Comparison of ENCODE assay signal across 10 cellular contexts in genomic region chrX:67619253-67619652, GRCh38.
DNase-seq lines count a peak whose midpoint lies in the region; ATAC-seq and TF ChIP-seq lines count a peak whose summit lies in the region.
"Had no signal": no experiment of that assay in that cellular context is flagged by ENCODE, and none has a peak within 500 bp of the region (broad histone marks: within the 10 kb centered on the region; RNA-seq: fewer than 3 reads in every experiment).

No MANE protein-coding gene starts in this region.

- H2AFZ ChIP-seq in PC-9, result no peak overlapping the region

- peaks cover 40% of the 10 kb centered on the region for H3K4me1 Mint-ChIP-seq in HFFc6 (ENCODE audit: low read depth)
- H3K4me1 Mint-ChIP-seq: central memory CD8-positive, alpha-beta T cell had no signal

- DNase-seq in HFFc6, result peak; percentile 82
- DNase-seq in PC-9, result peak in 1 of 2 experiments; percentile 54
- peak; percentile 86 for DNase-seq in iris pigment epithelial cell (ENCODE audit: low read depth)
- DNase-seq in colonic mucosa, result no peak
- DNase-seq in NOMO-1 treated with DMSO at 0.1 percent for 48 hours (lab: John Stamatoyannopoulos, UW; ENCODE audit: unreplicated experiment), result no peak
- no peak for DNase-seq in NCI-H128 (lab: John Stamatoyannopoulos, UW; ENCODE audit: unreplicated experiment)
- no peak for DNase-seq in left ventricle myocardium superior
- DNase-seq: DND-41 had no signal

- peak overlapping the region; percentile 49 for H3K27ac ChIP-seq in PC-9
- H3K27ac ChIP-seq in colonic mucosa, result no peak overlapping the region

- ATAC-seq in GM18508 (IDR thresholded peaks at IDR 0.05; ENCODE audit: insufficient read depth, unreplicated experiment), result peak; percentile 79
- ATAC-seq in left ventricle myocardium superior, result no peak

- no peaks in the 10 kb centered on the region for H3K9me2 ChIP-seq in PC-9 (ENCODE audit: insufficient read depth)

- H3K36me3 Mint-ChIP-seq in HFFc6 (ENCODE audit: low read depth), result peaks cover 12% of the 10 kb centered on the region

- H3F3A ChIP-seq in PC-9 (ENCODE audit: insufficient read depth, low read depth), result peaks cover 6% of the 10 kb centered on the region; the same call in 1 of the 2 replicates

- H3K9me3 ChIP-seq in PC-9 (ENCODE audit: insufficient read depth, low read depth) (peaks cover 7% of the 10 kb centered on the region; the same call in 1 of the 2 replicates), colonic mucosa (no peaks in the 10 kb centered on the region)

- H3K4me3 ChIP-seq in PC-9 (no peak overlapping the region), colonic mucosa (no peak overlapping the region)

- no peaks in the 10 kb centered on the region for H3K79me2 ChIP-seq in PC-9 (ENCODE audit: low read depth)

- CTCF ChIA-PET in PC-9 (lab: Charles Lee), result no interaction called here

- peak overlapping the region; percentile 17; the same call in 1 of the 2 replicates for H3K27ac Mint-ChIP-seq in HFFc6

- H3K4me1 ChIP-seq in PC-9 (replicated peaks; ENCODE audit: insufficient read depth), result peaks cover 12% of the 10 kb centered on the region
- H3K4me1 ChIP-seq in colonic mucosa, result no peaks in the 10 kb centered on the region

- H3K27me3 Mint-ChIP-seq in HFFc6 (ENCODE audit: insufficient read depth), result no peaks in the 10 kb centered on the region
- H3K27me3 Mint-ChIP-seq: central memory CD8-positive, alpha-beta T cell had no signal

- H3K27me3 ChIP-seq in PC-9 (ENCODE audit: insufficient read depth, low read depth), result no peaks in the 10 kb centered on the region
- no peaks in the 10 kb centered on the region for H3K27me3 ChIP-seq in colonic mucosa

- H3K4me3 Mint-ChIP-seq in HFFc6, result peak overlapping the region; percentile 1
- H3K4me3 Mint-ChIP-seq: central memory CD8-positive, alpha-beta T cell had no signal

- H3K4me2 ChIP-seq in PC-9, result no peak overlapping the region

- H3K9me3 Mint-ChIP-seq in HFFc6, result peaks cover 5% of the 10 kb centered on the region

- H4K20me1 ChIP-seq in PC-9 (ENCODE audit: insufficient read depth), result no peaks in the 10 kb centered on the region

- POLR2A ChIA-PET in PC-9 (lab: Charles Lee; ENCODE audit: unreplicated experiment), result no interaction called here

- no peaks in the 10 kb centered on the region for H3K36me3 ChIP-seq in PC-9 (ENCODE audit: low read depth)
- H3K36me3 ChIP-seq in colonic mucosa, result no peaks in the 10 kb centered on the region

- no peak overlapping the region for H3K9ac ChIP-seq in colonic mucosa (ENCODE audit: low read depth in 2 of 2, low read length in 2 of 2)

- TF ChIP-seq CTCF in HFFc6 (IDR thresholded peaks at IDR 0.05) (no peak), PC-9 (conservative IDR thresholded peaks at IDR 0.05) (no peak), colonic mucosa (IDR thresholded peaks at IDR 0.05) (no peak)

- BruUV-seq in PC-9 (replicated peaks; lab: Mats Ljungman, UMichigan), result no TSS peak

- intact Hi-C loops in PC-9 (cut with micrococcal nuclease; ENCODE audit: unreplicated experiment) (no loop called here), colonic mucosa (cut with DNase I) (no loop called here), left ventricle myocardium superior (cut with micrococcal nuclease) (no loop called here)

Comparison
In these comparisons a context has a peak if more than half of its experiments do, and no peak if none do; other contexts are left out.
1. DNase-seq: peak in HFFc6 (single experiment) and iris pigment epithelial cell (single experiment); none in colonic mucosa (single experiment), NOMO-1 treated with DMSO at 0.1 percent for 48 hours (single experiment), NCI-H128 (single experiment) and left ventricle myocardium superior (single experiment).